Comparison of ENCODE assay signal across 11 cellular contexts in the genomic region with DNA sequence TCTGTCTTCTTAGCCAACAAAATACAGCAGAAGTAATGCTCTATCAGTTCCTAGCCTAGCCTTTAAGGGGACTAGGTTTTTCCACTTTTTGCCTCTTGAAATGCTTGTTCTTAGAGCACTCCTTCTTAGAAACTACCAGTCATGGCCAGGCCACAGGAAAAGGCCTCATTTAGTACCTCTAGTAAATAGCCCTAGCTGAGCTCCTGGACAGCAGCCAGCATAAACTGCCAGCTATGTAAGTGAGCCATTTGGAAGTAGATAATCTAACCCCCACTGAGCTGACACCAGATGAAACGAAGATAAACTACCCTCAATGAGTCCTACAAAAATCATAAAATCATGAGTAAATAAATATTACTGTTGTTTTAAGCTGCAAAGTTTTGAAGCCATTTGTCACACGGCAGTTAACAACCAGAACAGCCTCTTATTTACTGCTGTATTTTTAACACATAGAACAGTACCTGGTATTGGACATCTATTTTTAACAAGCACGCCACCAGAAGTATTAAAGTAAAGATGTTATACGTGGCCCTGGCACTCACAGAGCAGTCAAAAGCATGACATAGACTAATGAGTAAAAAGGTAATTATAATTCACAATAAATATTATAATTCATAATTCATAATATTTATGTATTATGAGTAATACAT. TPM values are rescaled to one million over a fixed set of nuclear protein-coding genes. Genes with fewer than 3 reads are reported as not detected.
DNase-seq lines count a peak whose midpoint lies in the region; ATAC-seq and TF ChIP-seq lines count a peak whose summit lies in the region.
"Had no signal": no experiment of that assay in that cellular context is flagged by ENCODE, and none has a peak within 500 bp of the region (broad histone marks: within the 10 kb centered on the region; RNA-seq: fewer than 3 reads in every experiment).

No MANE protein-coding gene starts in this region.

- TF ChIP-seq CTCF in HEK293 (tag by site-specific recombination; IDR thresholded peaks at IDR 0.05) (no peak), fibroblast of mammary gland (conservative IDR thresholded peaks at IDR 0.05; ENCODE audit: control insufficient read depth, insufficient read depth, low read depth, low read length) (no peak)

- no peaks in the 10 kb centered on the region for H3K27me3 Mint-ChIP-seq in activated CD4-positive, alpha-beta T cell treated with anti-CD3 and anti-CD28 coated beads for 36 hours

- H3K36me3 Mint-ChIP-seq in activated CD4-positive, alpha-beta T cell treated with anti-CD3 and anti-CD28 coated beads for 36 hours (ENCODE audit: low read depth) = peaks cover 46% of the 10 kb centered on the region

- intact Hi-C loops in posterior vena cava (cut with DNase I) = no loop called here
- intact Hi-C loops in activated CD4-positive, alpha-beta T cell treated with anti-CD3 and anti-CD28 coated beads for 36 hours (cut with DNase I, micrococcal nuclease) = no loop called here

- no peak for ATAC-seq in GM21381 (IDR thresholded peaks at IDR 0.05; ENCODE audit: unreplicated experiment)
- no peak for ATAC-seq in activated CD4-positive, alpha-beta T cell treated with anti-CD3 and anti-CD28 coated beads for 36 hours

- H3K27ac Mint-ChIP-seq in activated CD4-positive, alpha-beta T cell treated with anti-CD3 and anti-CD28 coated beads for 36 hours = no peak overlapping the region

- H3K9me3 ChIP-seq in HEK293 (ENCODE audit: control insufficient read depth, insufficient read depth, low read depth, low read length) = no peaks in the 10 kb centered on the region

- peaks cover 13% of the 10 kb centered on the region for H3K4me1 Mint-ChIP-seq in activated CD4-positive, alpha-beta T cell treated with anti-CD3 and anti-CD28 coated beads for 36 hours

- H3K4me3 ChIP-seq in HEK293 (ENCODE audit: low read depth, low read length) (no peak overlapping the region), fibroblast of mammary gland (ENCODE audit: control insufficient read depth, low read depth, low read length) (no peak overlapping the region)
- H3K4me3 ChIP-seq: skin epidermis, tibial artery had no signal

- H3K9me3 Mint-ChIP-seq in activated CD4-positive, alpha-beta T cell treated with anti-CD3 and anti-CD28 coated beads for 36 hours (ENCODE audit: low read depth) = peaks cover 6% of the 10 kb centered on the region

- POLR2A ChIA-PET in HEK293 (lab: Yijun Ruan, JAX) = interaction anchor here (0.7 to 1.6 kb wide), 2 partner anchors 10 to 12 kb away, joined by 3 to 7 read pairs; a partner anchor contains a TSS
- POLR2A ChIA-PET in activated CD4-positive, alpha-beta T cell treated with anti-CD3 and anti-CD28 coated beads for 36 hours (lab: Charles Lee) = no interaction called here

- peak overlapping the region; percentile 62 for H3K27ac ChIP-seq in HEK293 (ENCODE audit: extremely low read depth, low read depth, low read length)
- H3K27ac ChIP-seq: HL-60, skin epidermis, tibial artery had no signal

- DNase-seq in A172 (ENCODE audit: low spot score) (peak; percentile 57), OCI-M1 (lab: John Stamatoyannopoulos, UW) (peak; percentile 96), fibroblast of mammary gland (ENCODE audit: low read depth) (peak; percentile 48), DMS114 treated with DMSO at 0.1 percent for 48 hours (lab: John Stamatoyannopoulos, UW; ENCODE audit: unreplicated experiment) (no peak), posterior vena cava (ENCODE audit: low spot score) (no peak)
- no peak for DNase-seq in activated CD4-positive, alpha-beta T cell treated with anti-CD3 and anti-CD28 coated beads for 36 hours
- DNase-seq: tibial artery had no signal

- CTCF ChIA-PET in HEK293 (lab: Yijun Ruan, JAX) = interaction anchor here (0.6 to 1.0 kb wide), 2 partner anchors 106 to 110 kb away, joined by 3 to 4 read pairs; no protein-coding TSS in a partner anchor
- CTCF ChIA-PET in activated CD4-positive, alpha-beta T cell treated with anti-CD3 and anti-CD28 coated beads for 36 hours (lab: Charles Lee) = no interaction called here

- peaks cover 3% of the 10 kb centered on the region in 2 experiments; a peak in 2 of 3 replicates for H3K36me3 ChIP-seq in HEK293 (ENCODE audit: control insufficient read depth in 2 of 2, insufficient read depth in 1 of 2, low read length in 2 of 2)

- peaks cover 4% of the 10 kb centered on the region; the same call in 1 of the 2 replicates for H3K4me1 ChIP-seq in HEK293 (ENCODE audit: control insufficient read depth, insufficient read depth, low read length)

- no peak overlapping the region for H3K4me3 Mint-ChIP-seq in activated CD4-positive, alpha-beta T cell treated with anti-CD3 and anti-CD28 coated beads for 36 hours

TF ChIP-seq in HEK293, 187 proteins besides CTCF, POLR2A, EP300 and RAD21 (continues in another document):
- TF ChIP-seq GLI2 (tag by site-specific recombination; IDR thresholded peaks at IDR 0.05; ENCODE audit: borderline replicate concordance, low read depth) = peak; percentile 100
- no peak for TF ChIP-seq ZNF776 (tag by site-specific recombination; IDR thresholded peaks at IDR 0.05; ENCODE audit: borderline replicate concordance)
- peak; percentile 98 for TF ChIP-seq ZEB2 (tag by site-specific recombination; IDR thresholded peaks at IDR 0.05)
- TF ChIP-seq ZNF114 (tag by site-specific recombination; IDR thresholded peaks at IDR 0.05) = no peak
- TF ChIP-seq ZFP69B (tag by site-specific recombination; IDR thresholded peaks at IDR 0.05) = peak; percentile 87
- 0 out of 2 replicates have a peak, but pooled peaks have one; percentile 26 for TF ChIP-seq ZNF600 (tag by site-specific recombination; IDR thresholded peaks at IDR 0.05)
- no peak for TF ChIP-seq ZNF202 (tag by site-specific recombination; IDR thresholded peaks at IDR 0.05; ENCODE audit: borderline replicate concordance)
- TF ChIP-seq, protein P1, sequence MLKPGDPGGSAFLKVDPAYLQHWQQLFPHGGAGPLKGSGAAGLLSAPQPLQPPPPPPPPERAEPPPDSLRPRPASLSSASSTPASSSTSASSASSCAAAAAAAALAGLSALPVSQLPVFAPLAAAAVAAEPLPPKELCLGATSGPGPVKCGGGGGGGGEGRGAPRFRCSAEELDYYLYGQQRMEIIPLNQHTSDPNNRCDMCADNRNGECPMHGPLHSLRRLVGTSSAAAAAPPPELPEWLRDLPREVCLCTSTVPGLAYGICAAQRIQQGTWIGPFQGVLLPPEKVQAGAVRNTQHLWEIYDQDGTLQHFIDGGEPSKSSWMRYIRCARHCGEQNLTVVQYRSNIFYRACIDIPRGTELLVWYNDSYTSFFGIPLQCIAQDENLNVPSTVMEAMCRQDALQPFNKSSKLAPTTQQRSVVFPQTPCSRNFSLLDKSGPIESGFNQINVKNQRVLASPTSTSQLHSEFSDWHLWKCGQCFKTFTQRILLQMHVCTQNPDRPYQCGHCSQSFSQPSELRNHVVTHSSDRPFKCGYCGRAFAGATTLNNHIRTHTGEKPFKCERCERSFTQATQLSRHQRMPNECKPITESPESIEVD (tag by site-specific recombination; IDR thresholded peaks at IDR 0.05) = peak; percentile 100
- TF ChIP-seq, protein P2, sequence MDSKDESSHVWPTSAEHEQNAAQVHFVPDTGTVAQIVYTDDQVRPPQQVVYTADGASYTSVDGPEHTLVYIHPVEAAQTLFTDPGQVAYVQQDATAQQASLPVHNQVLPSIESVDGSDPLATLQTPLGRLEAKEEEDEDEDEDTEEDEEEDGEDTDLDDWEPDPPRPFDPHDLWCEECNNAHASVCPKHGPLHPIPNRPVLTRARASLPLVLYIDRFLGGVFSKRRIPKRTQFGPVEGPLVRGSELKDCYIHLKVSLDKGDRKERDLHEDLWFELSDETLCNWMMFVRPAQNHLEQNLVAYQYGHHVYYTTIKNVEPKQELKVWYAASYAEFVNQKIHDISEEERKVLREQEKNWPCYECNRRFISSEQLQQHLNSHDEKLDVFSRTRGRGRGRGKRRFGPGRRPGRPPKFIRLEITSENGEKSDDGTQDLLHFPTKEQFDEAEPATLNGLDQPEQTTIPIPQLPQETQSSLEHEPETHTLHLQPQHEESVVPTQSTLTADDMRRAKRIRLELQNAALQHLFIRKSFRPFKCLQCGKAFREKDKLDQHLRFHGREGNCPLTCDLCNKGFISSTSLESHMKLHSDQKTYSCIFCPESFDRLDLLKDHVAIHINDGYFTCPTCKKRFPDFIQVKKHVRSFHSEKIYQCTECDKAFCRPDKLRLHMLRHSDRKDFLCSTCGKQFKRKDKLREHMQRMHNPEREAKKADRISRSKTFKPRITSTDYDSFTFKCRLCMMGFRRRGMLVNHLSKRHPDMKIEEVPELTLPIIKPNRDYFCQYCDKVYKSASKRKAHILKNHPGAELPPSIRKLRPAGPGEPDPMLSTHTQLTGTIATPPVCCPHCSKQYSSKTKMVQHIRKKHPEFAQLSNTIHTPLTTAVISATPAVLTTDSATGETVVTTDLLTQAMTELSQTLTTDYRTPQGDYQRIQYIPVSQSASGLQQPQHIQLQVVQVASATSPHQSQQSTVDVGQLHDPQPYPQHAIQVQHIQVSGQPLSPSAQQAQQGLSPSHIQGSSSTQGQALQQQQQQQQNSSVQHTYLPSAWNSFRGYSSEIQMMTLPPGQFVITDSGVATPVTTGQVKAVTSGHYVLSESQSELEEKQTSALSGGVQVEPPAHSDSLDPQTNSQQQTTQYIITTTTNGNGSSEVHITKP (tag by site-specific recombination; IDR thresholded peaks at IDR 0.05) = peak; percentile 57
- TF ChIP-seq, protein P3, sequence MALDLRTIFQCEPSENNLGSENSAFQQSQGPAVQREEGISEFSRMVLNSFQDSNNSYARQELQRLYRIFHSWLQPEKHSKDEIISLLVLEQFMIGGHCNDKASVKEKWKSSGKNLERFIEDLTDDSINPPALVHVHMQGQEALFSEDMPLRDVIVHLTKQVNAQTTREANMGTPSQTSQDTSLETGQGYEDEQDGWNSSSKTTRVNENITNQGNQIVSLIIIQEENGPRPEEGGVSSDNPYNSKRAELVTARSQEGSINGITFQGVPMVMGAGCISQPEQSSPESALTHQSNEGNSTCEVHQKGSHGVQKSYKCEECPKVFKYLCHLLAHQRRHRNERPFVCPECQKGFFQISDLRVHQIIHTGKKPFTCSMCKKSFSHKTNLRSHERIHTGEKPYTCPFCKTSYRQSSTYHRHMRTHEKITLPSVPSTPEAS (tag by site-specific recombination; IDR thresholded peaks at IDR 0.05) = peak; percentile 71
- no peak for TF ChIP-seq ZNF223 (tag by site-specific recombination; IDR thresholded peaks at IDR 0.05)
- TF ChIP-seq ZNF558 (tag by site-specific recombination; IDR thresholded peaks at IDR 0.05) = peak; percentile 89
- TF ChIP-seq ZNF211 (tag by site-specific recombination; IDR thresholded peaks at IDR 0.05; ENCODE audit: low read depth) = no peak
- TF ChIP-seq ZNF132 (tag by site-specific recombination; IDR thresholded peaks at IDR 0.05; ENCODE audit: borderline replicate concordance) = no peak

RNA-seq across cellular contexts. Expression of a gene that starts 12.0 kb away (rescaled TPM):
- total RNA-seq in A172 (2014; rRNA removed; shearing (Covaris generic)) = 99.5 and 115 TPM in 2 replicates
- total RNA-seq in posterior vena cava = 10 to 100 TPM; 45.3 to 53.7 TPM
- 10 to 100 TPM; 53.9 to 56.9 TPM for total RNA-seq in activated CD4-positive, alpha-beta T cell treated with anti-CD3 and anti-CD28 coated beads for 36 hours

Comparison
In these comparisons a context has a peak if more than half of its experiments do, and no peak if none do; other contexts are left out.
1. DNase-seq: peak in A172 (single experiment), OCI-M1 (single experiment) and fibroblast of mammary gland (single experiment); none in DMS114 treated with DMSO at 0.1 percent for 48 hours (single experiment), posterior vena cava (single experiment) and activated CD4-positive, alpha-beta T cell treated with anti-CD3 and anti-CD28 coated beads for 36 hours (single experiment).